In genomic region chr2:54081574-54081973, GRCh38 we compare ENCODE assay signal across 9 cellular contexts. TPM values are rescaled to one million over a fixed set of nuclear protein-coding genes. Genes with fewer than 3 reads are reported as not detected.
DNase-seq lines count a peak whose midpoint lies in the region; ATAC-seq and TF ChIP-seq lines count a peak whose summit lies in the region.
"Had no signal": no experiment of that assay in that cellular context is flagged by ENCODE, and none has a peak within 500 bp of the region (broad histone marks: within the 10 kb centered on the region; RNA-seq: fewer than 3 reads in every experiment).

No MANE protein-coding gene starts in this region.

- H3K36me3 ChIP-seq in right atrium auricular region, result no peaks in the 10 kb centered on the region

- H3K9me3 Mint-ChIP-seq in activated T-cell treated with anti-CD3 and anti-CD28 coated beads, Interleukin-2, amount 50 U/mL, for 24 hours, result no peaks in the 10 kb centered on the region
- no peaks in the 10 kb centered on the region for H3K9me3 Mint-ChIP-seq in progenitor cell of endocrine pancreas (ENCODE audit: low read depth)

- no peaks in the 10 kb centered on the region for H3K9me3 ChIP-seq in right atrium auricular region

- H3K4me1 Mint-ChIP-seq in activated T-cell treated with anti-CD3 and anti-CD28 coated beads, Interleukin-2, amount 50 U/mL, for 24 hours (ENCODE audit: low read depth), result peaks cover 10% of the 10 kb centered on the region
- H3K4me1 Mint-ChIP-seq in progenitor cell of endocrine pancreas (ENCODE audit: low read depth), result peaks cover 4% of the 10 kb centered on the region

- H3K27me3 Mint-ChIP-seq in activated T-cell treated with anti-CD3 and anti-CD28 coated beads, Interleukin-2, amount 50 U/mL, for 24 hours, result no peaks in the 10 kb centered on the region
- H3K27me3 Mint-ChIP-seq in progenitor cell of endocrine pancreas, result peaks cover 31% of the 10 kb centered on the region

- TF ChIP-seq CTCF in right atrium auricular region (IDR thresholded peaks at IDR 0.05) (no peak), progenitor cell of endocrine pancreas (IDR thresholded peaks at IDR 0.05; ENCODE audit: unreplicated experiment) (no peak)

- no peaks in the 10 kb centered on the region for H3K36me3 Mint-ChIP-seq in activated T-cell treated with anti-CD3 and anti-CD28 coated beads, Interleukin-2, amount 50 U/mL, for 24 hours (ENCODE audit: low read depth)
- no peaks in the 10 kb centered on the region for H3K36me3 Mint-ChIP-seq in progenitor cell of endocrine pancreas (ENCODE audit: insufficient read depth)

- no peak overlapping the region for H3K4me3 Mint-ChIP-seq in activated T-cell treated with anti-CD3 and anti-CD28 coated beads, Interleukin-2, amount 50 U/mL, for 24 hours
- H3K4me3 Mint-ChIP-seq in progenitor cell of endocrine pancreas (ENCODE audit: low read depth), result no peak overlapping the region

- peak; percentile 22 to 62 (median 41) for DNase-seq in stimulated activated CD4-positive, alpha-beta T cell treated with anti-CD3 and anti-CD28 coated beads, Interleukin-12 subunit alpha, Interleukin-12 subunit beta, amount 100 ng/mL, for 48 hours (ENCODE audit: low read depth in 2 of 3, low spot score in 1 of 3)
- no peak for DNase-seq in stimulated activated CD4-positive, alpha-beta T cell treated with anti-CD3 and anti-CD28 coated beads, Interleukin-12 subunit alpha, Interleukin-12 subunit beta, amount 100 ng/mL, for 4 hours
- DNase-seq in activated T-cell treated with anti-CD3 and anti-CD28 coated beads, Interleukin-2, amount 50 U/mL, for 24 hours, result peak; percentile 48
- no peak for DNase-seq in sciatic nerve (ENCODE audit: low spot score)
- no peak for DNase-seq in COLO829 (ENCODE audit: low spot score)
- DNase-seq in right atrium auricular region (ENCODE audit: low spot score), result no peak
- DNase-seq in progenitor cell of endocrine pancreas (ENCODE audit: low spot score, unreplicated experiment), result no peak
- DNase-seq: DND-41 had no signal

- H3K27me3 ChIP-seq in right atrium auricular region, result no peaks in the 10 kb centered on the region

- peaks cover 0 to 7% of the 10 kb centered on the region in 2 donors for H3K4me1 ChIP-seq in right atrium auricular region

- ATAC-seq in HG03108 (IDR thresholded peaks at IDR 0.05; ENCODE audit: unreplicated experiment) (peak; percentile 97), sciatic nerve (no peak)

- intact Hi-C loops in sciatic nerve (cut with DNase I), result no loop called here

- H3K4me3 ChIP-seq in right atrium auricular region, result no peak overlapping the region

- no peak overlapping the region for H3K27ac ChIP-seq in right atrium auricular region

- no peak overlapping the region for H3K27ac Mint-ChIP-seq in activated T-cell treated with anti-CD3 and anti-CD28 coated beads, Interleukin-2, amount 50 U/mL, for 24 hours
- H3K27ac Mint-ChIP-seq in progenitor cell of endocrine pancreas, result no peak overlapping the region

RNA-seq across cellular contexts. Expression of gene ACYP2, which starts 33.8 kb away (rescaled TPM):
- total RNA-seq in sciatic nerve, result 19.7 TPM
- 10 to 100 TPM; 32.7 to 48.1 TPM for total RNA-seq in right atrium auricular region
- 8.6 and 9.6 TPM in 2 replicates for total RNA-seq in progenitor cell of endocrine pancreas

Comparison
In these comparisons a context has a peak if more than half of its experiments do, and no peak if none do; other contexts are left out.
1. DNase-seq: peak in stimulated activated CD4-positive, alpha-beta T cell treated with anti-CD3 and anti-CD28 coated beads, Interleukin-12 subunit alpha, Interleukin-12 subunit beta, amount 100 ng/mL, for 48 hours (3 of 3) and activated T-cell treated with anti-CD3 and anti-CD28 coated beads, Interleukin-2, amount 50 U/mL, for 24 hours (single experiment); none in stimulated activated CD4-positive, alpha-beta T cell treated with anti-CD3 and anti-CD28 coated beads, Interleukin-12 subunit alpha, Interleukin-12 subunit beta, amount 100 ng/mL, for 4 hours (single experiment), sciatic nerve (single experiment), COLO829 (single experiment), right atrium auricular region (single experiment) and progenitor cell of endocrine pancreas (single experiment).